Comparison of ENCODE assay signal across 9 cellular contexts in the genomic region with DNA sequence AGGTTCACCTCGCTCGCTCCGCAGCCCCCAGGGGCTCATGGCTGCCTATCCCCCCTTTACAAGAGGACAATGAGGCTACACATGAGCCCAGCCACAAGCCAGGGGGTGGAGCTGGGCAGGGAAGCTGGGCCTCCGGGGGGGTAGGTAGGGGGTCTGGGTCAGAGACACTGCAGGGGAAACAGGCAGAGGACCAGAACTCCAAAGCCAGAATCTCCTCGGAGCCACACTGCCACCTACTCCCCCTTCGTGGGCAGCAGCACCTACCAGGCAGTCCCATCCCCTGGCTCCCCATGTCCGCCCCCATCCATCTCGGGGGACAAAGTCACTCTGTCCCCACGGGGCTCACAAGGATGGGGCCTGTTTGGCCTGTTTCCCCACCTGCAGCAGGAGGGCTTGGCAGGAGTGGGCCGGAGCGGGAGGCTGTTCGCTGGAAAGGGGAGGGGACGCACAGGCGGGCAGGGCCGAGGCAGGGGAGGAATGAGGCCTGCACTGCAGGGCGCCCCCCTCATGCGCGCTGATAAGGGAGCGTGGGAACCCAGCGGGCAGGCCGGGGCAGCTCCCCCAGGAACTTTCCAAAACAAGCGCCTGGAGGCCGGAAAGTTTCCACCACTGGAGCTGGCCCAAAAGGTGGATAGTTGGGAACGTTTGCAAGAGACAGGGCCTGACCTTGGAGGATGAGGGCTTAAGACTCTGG. TPM values are rescaled to one million over a fixed set of nuclear protein-coding genes. Genes with fewer than 3 reads are reported as not detected.
DNase-seq lines count a peak whose midpoint lies in the region; ATAC-seq and TF ChIP-seq lines count a peak whose summit lies in the region.
"Had no signal": no experiment of that assay in that cellular context is flagged by ENCODE, and none has a peak within 500 bp of the region (broad histone marks: within the 10 kb centered on the region; RNA-seq: fewer than 3 reads in every experiment).

No MANE protein-coding gene starts in this region.

- H3K27me3 Mint-ChIP-seq in T-cell (no peaks in the 10 kb centered on the region), glutamatergic neuron (ENCODE audit: unreplicated experiment) (peaks cover 12% of the 10 kb centered on the region)

- H3K9me3 Mint-ChIP-seq in T-cell (peaks cover 0 to 3% (median 0%) of the 10 kb centered on the region in 3 donors), glutamatergic neuron (ENCODE audit: unreplicated experiment) (peaks cover 10% of the 10 kb centered on the region)

- H3K27ac Mint-ChIP-seq in T-cell (peak overlapping the region; percentile 11 to 17), glutamatergic neuron (ENCODE audit: unreplicated experiment) (no peak overlapping the region)

- DNase-seq in Daoy (ENCODE audit: low read depth) (peak; percentile 69), T-cell (no peak), glutamatergic neuron (peak; percentile 35), NCI-H1417 treated with DMSO at 0.1 percent for 48 hours (lab: John Stamatoyannopoulos, UW) (no peak), germinal center (ENCODE audit: low spot score) (no peak), EL (no peak)
- DNase-seq: NCI-H2081 treated with DMSO at 0.1 percent for 48 hours had no signal

- ATAC-seq in T-cell (replicated peaks in 1 of 4) (peak in 1 of 4 experiments; percentile 1), HG03159 (IDR thresholded peaks at IDR 0.05; ENCODE audit: unreplicated experiment) (no peak)

- peak overlapping the region; percentile 31 to 74 (median 37) for H3K4me3 Mint-ChIP-seq in T-cell
- no peak overlapping the region for H3K4me3 Mint-ChIP-seq in glutamatergic neuron (ENCODE audit: unreplicated experiment)

- H3K4me1 ChIP-seq in rectal smooth muscle tissue (ENCODE audit: control insufficient read depth, insufficient read depth, low read length): peaks cover 3% of the 10 kb centered on the region

- H3K27me3 ChIP-seq in rectal smooth muscle tissue (ENCODE audit: control insufficient read depth, insufficient read depth, low read length): peaks cover 3% of the 10 kb centered on the region

- H3K4me1 Mint-ChIP-seq in T-cell (peaks cover 34 to 50% (median 44%) of the 10 kb centered on the region in 3 donors), glutamatergic neuron (ENCODE audit: low read depth, unreplicated experiment) (peaks cover 11% of the 10 kb centered on the region)

- H3K27ac ChIP-seq in rectal smooth muscle tissue (ENCODE audit: low read depth, low read length): no peak overlapping the region

- no peak overlapping the region for H3K9ac ChIP-seq in rectal smooth muscle tissue (ENCODE audit: low read length)

- TF ChIP-seq CTCF in glutamatergic neuron (IDR thresholded peaks at IDR 0.05; ENCODE audit: partially characterized antibody, unreplicated experiment): no peak

- H3K4me3 ChIP-seq in rectal smooth muscle tissue (ENCODE audit: low read length): peak overlapping the region; percentile 44

- POLR2A ChIA-PET in T-cell (lab: Charles Lee): interaction anchor here in 1 of 2 donors (0.7 kb wide), 1 partner anchor 73 kb away, joined by 6 read pairs; no protein-coding TSS in a partner anchor

- no peaks in the 10 kb centered on the region for H3K36me3 ChIP-seq in rectal smooth muscle tissue (ENCODE audit: control insufficient read depth, insufficient read depth, low read length)

- H3K36me3 Mint-ChIP-seq in T-cell: peaks cover 8% of the 10 kb centered on the region
- peaks cover 5% of the 10 kb centered on the region for H3K36me3 Mint-ChIP-seq in glutamatergic neuron (ENCODE audit: unreplicated experiment)

- CTCF ChIA-PET in T-cell (lab: Charles Lee): interaction anchor here in 1 of 2 donors (0.6 kb wide), 1 partner anchor 73 kb away, joined by 8 read pairs; no protein-coding TSS in a partner anchor

RNA-seq across cellular contexts. Expression of a gene that starts 0.5 kb away (rescaled TPM):
- 7.0 and 7.4 TPM in 2 replicates for total RNA-seq in Daoy (2014; rRNA removed; shearing (Covaris generic))
- total RNA-seq in T-cell (10 to 100 TPM; 38.3 to 59.8 (median 55.0) TPM), glutamatergic neuron (ENCODE audit: unreplicated experiment) (111 TPM)

RNA-seq across cellular contexts. Expression of a gene that starts 19.3 kb away (rescaled TPM):
- total RNA-seq in Daoy (2014; rRNA removed; shearing (Covaris generic)): 57.4 and 73.6 TPM in 2 replicates
- 100 to 1,000 TPM in 4 of 5 donors, 10 to 100 TPM in 1; 71.3 to 127 (median 102) TPM for total RNA-seq in T-cell
- total RNA-seq in glutamatergic neuron (ENCODE audit: unreplicated experiment): 177 TPM

RNA-seq across cellular contexts. Expression of a gene that starts 41.1 kb away (rescaled TPM):
- total RNA-seq in Daoy (2014; rRNA removed; shearing (Covaris generic)): not detected in 2 replicates
- total RNA-seq in T-cell (under 1 TPM in 3 of 5 donors, not detected in 2; 0.16 to 0.33 (median 0.30) TPM), glutamatergic neuron (ENCODE audit: unreplicated experiment) (not detected)

RNA-seq across cellular contexts. Expression of a gene that starts 52.5 kb away (rescaled TPM):
- total RNA-seq in Daoy (2014; rRNA removed; shearing (Covaris generic)): 5.1 and 7.3 TPM in 2 replicates
- total RNA-seq in T-cell: 1 to 10 TPM in 3 of 5 donors, not detected in 2; 1.5 to 1.7 (median 1.5) TPM
- total RNA-seq in glutamatergic neuron (ENCODE audit: unreplicated experiment): 8.9 TPM

Comparison
In these comparisons a context has a peak if more than half of its experiments do, and no peak if none do; other contexts are left out.
1. DNase-seq: peak in Daoy (single experiment) and glutamatergic neuron (single experiment); none in T-cell (0 of 34), NCI-H1417 treated with DMSO at 0.1 percent for 48 hours (single experiment), germinal center (single experiment) and EL (single experiment).